In the genomic region with DNA sequence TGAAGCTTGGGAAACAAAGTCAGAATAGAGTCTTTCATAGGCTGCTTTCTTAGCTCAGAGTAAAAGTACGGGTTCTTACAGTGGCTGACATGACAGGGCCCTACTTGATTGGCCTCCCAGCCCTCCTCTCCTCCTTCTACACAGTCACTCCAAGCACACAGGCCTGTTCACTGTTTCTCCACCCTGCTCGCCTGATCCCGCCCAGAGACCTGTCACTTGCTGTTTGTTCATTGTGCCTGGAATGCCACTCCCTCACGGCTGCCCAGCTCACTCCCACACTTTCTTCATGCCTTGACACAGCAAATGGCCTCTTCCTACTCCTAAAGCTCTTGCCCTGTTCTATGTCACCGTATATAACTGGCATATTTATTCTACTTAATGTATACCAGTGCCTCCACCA, we compare ENCODE assay signal across 15 cellular contexts.
DNase-seq lines count a peak whose midpoint lies in the region; ATAC-seq, FAIRE-seq and TF ChIP-seq lines count a peak whose summit lies in the region.
"Had no signal": no experiment of that assay in that cellular context is flagged by ENCODE, and none has a peak within 500 bp of the region (broad histone marks: within the 10 kb centered on the region; RNA-seq: fewer than 3 reads in every experiment).

No MANE protein-coding gene starts in this region.

- no peak overlapping the region for H3K4me3 ChIP-seq in IMR-90 (ENCODE audit: insufficient read depth, low read depth, low read length)
- H3K4me3 ChIP-seq in astrocyte (ENCODE audit: insufficient read depth, low read depth, low read length), result no peak overlapping the region
- H3K4me3 ChIP-seq in HepG2 (replicated peaks in 1 of 3; ENCODE audit: insufficient read depth in 1 of 3, low read depth in 2 of 3, low read length in 3 of 3), result no peak overlapping the region
- H3K4me3 ChIP-seq in stomach, result no peak overlapping the region
- H3K4me3 ChIP-seq in kidney (ENCODE audit: low read length in 2 of 2), result no peak overlapping the region
- H3K4me3 ChIP-seq: right atrium auricular region had no signal

- H4K5ac ChIP-seq in IMR-90 (ENCODE audit: low read depth, low read length), result no peak overlapping the region

- TF ChIP-seq CTCF in IMR-90 (conservative IDR thresholded peaks at IDR 0.05; ENCODE audit: low read depth, low read length) (no peak), astrocyte (IDR thresholded peaks at IDR 0.05; ENCODE audit: insufficient read depth, low read depth, low read length) (no peak), HepG2 (CRISPR knock-in tag; IDR thresholded peaks at IDR 0.05) (no peak), stomach (IDR thresholded peaks at IDR 0.05) (no peak), kidney (IDR thresholded peaks at IDR 0.05; ENCODE audit: borderline replicate concordance, extremely low read depth, insufficient read depth) (no peak)

- H3K27ac ChIP-seq in IMR-90 (ENCODE audit: insufficient read depth, low read length) (no peak overlapping the region), astrocyte (ENCODE audit: low read depth, low read length) (no peak overlapping the region), HepG2 (ENCODE audit: extremely low read length, insufficient read depth, low read length) (peak overlapping the region; percentile 9), stomach (peak overlapping the region in 1 of 5 donors; percentile 20), kidney (ENCODE audit: low read depth in 2 of 2, low read length in 2 of 2) (no peak overlapping the region)
- H3K27ac ChIP-seq: right atrium auricular region had no signal

- DNase-seq in IMR-90, result no peak
- no peak for DNase-seq in astrocyte (ENCODE audit: low read depth)
- DNase-seq in HepG2 (ENCODE audit: low spot score), result peak; percentile 77
- DNase-seq in stomach, result peak; percentile 63
- DNase-seq in SKM-1 (lab: John Stamatoyannopoulos, UW; ENCODE audit: unreplicated experiment), result no peak
- no peak for DNase-seq in kidney
- no peak for DNase-seq in amniotic stem cell (lab: John Stamatoyannopoulos, UW)
- DNase-seq in activated naive CD4-positive, alpha-beta T cell treated with anti-CD3 and anti-CD28 coated beads for 36 hours, result no peak
- DNase-seq: activated CD4-positive, alpha-beta T cell treated with anti-CD3 and anti-CD28 coated beads for 1 hour; activated effector memory CD4-positive, alpha-beta T cell treated with anti-CD3 and anti-CD28 coated beads, Interleukin-2, amount 50 U/mL, for 16 hours; DMS79; NCI-H2081; OCI-M1 had no signal

- TF ChIP-seq EP300 in HepG2 (IDR thresholded peaks at IDR 0.05; ENCODE audit: low read depth in 2 of 2, low read length in 2 of 2) (no peak), HepG2 (CRISPR knock-in tag; IDR thresholded peaks at IDR 0.05; ENCODE audit: borderline replicate concordance) (no peak), stomach (IDR thresholded peaks at IDR 0.05) (no peak)

- no peaks in the 10 kb centered on the region; the same call in 1 of the 2 replicates for H3K36me3 ChIP-seq in IMR-90 (ENCODE audit: control insufficient read depth, insufficient read depth, low read length)
- no peaks in the 10 kb centered on the region for H3K36me3 ChIP-seq in astrocyte (ENCODE audit: insufficient read depth, low read length)
- H3K36me3 ChIP-seq in HepG2 (replicated peaks in 1 of 2; ENCODE audit: control insufficient read depth in 1 of 2, insufficient read depth in 2 of 2, low read length in 2 of 2), result peaks cover 7 to 27% of the 10 kb centered on the region in 2 experiments
- no peaks in the 10 kb centered on the region for H3K36me3 ChIP-seq in stomach
- no peaks in the 10 kb centered on the region for H3K36me3 ChIP-seq in kidney (ENCODE audit: control insufficient read depth in 1 of 2, insufficient read depth in 2 of 2, low read length in 2 of 2)
- H3K36me3 ChIP-seq: right atrium auricular region had no signal

- no peak overlapping the region for H2BK15ac ChIP-seq in IMR-90 (ENCODE audit: low read depth, low read length)

- FAIRE-seq in astrocyte (lab: Jason Lieb, UNC) (no peak), HepG2 (lab: Jason Lieb, UNC) (peak; percentile 42), kidney (lab: Jason Lieb, UNC) (no peak)

- TF ChIP-seq RAD21 in IMR-90 (IDR thresholded peaks at IDR 0.05; ENCODE audit: low read length), result no peak
- no peak for TF ChIP-seq RAD21 in HepG2 (CRISPR knock-in tag; IDR thresholded peaks at IDR 0.05)

- no peak overlapping the region for H2BK20ac ChIP-seq in IMR-90 (ENCODE audit: low read depth, low read length)

- no peak overlapping the region for H3K56ac ChIP-seq in IMR-90 (ENCODE audit: extremely low read depth, insufficient read depth, low read length)

- POLR2A ChIA-PET in IMR-90 (lab: Charles Lee; ENCODE audit: unreplicated experiment), result no interaction called here
- POLR2A ChIA-PET in HepG2 (lab: Yijun Ruan, JAX), result no interaction called here

- peaks cover 22% of the 10 kb centered on the region for H3K4me1 ChIP-seq in IMR-90 (ENCODE audit: control insufficient read depth, insufficient read depth, low read length)
- H3K4me1 ChIP-seq in astrocyte (ENCODE audit: insufficient read depth, low read length), result peaks cover 44% of the 10 kb centered on the region
- H3K4me1 ChIP-seq in HepG2 (ENCODE audit: insufficient read depth, low read length), result peaks cover 68% of the 10 kb centered on the region
- H3K4me1 ChIP-seq in stomach, result peaks cover 19 to 57% (median 40%) of the 10 kb centered on the region in 4 donors
- peaks cover 2 to 13% of the 10 kb centered on the region in 2 donors for H3K4me1 ChIP-seq in kidney (ENCODE audit: control insufficient read depth in 1 of 2, insufficient read depth in 1 of 2, low read depth in 1 of 2, low read length in 2 of 2)

- CTCF ChIA-PET in IMR-90 (lab: Yijun Ruan, JAX) (no interaction called here), HepG2 (lab: Yijun Ruan, JAX; ENCODE audit: low intra/inter-chr PET ratio, low total read pairs) (no interaction called here)
- CTCF ChIA-PET in activated naive CD4-positive, alpha-beta T cell treated with anti-CD3 and anti-CD28 coated beads for 36 hours (lab: Charles Lee), result no interaction called here

- no peak overlapping the region for H4K8ac ChIP-seq in IMR-90 (ENCODE audit: low read depth in 2 of 2, low read length in 2 of 2)

- H3K27ac Mint-ChIP-seq in astrocyte (ENCODE audit: unreplicated experiment), result peak overlapping the region; percentile 13
- H3K27ac Mint-ChIP-seq in activated naive CD4-positive, alpha-beta T cell treated with anti-CD3 and anti-CD28 coated beads for 36 hours, result no peak overlapping the region
- H3K27ac Mint-ChIP-seq: dendritic cell treated with granulocyte-macrophage colony-stimulating factor and Interleukin-4, amounts not matched to agents 40 ng/mL and 50 ng/mL, for 4 days had no signal

- peak overlapping the region; percentile 8 for H3K14ac ChIP-seq in IMR-90 (replicated peaks; ENCODE audit: low read depth, low read length)

- intact Hi-C loops in IMR-90 (cut with micrococcal nuclease), result no loop called here
- intact Hi-C loops in HepG2 (cut with micrococcal nuclease; ENCODE audit: unreplicated experiment), result loop anchor here (2.0 kb wide), 1 partner anchor 36 kb away; no protein-coding TSS in a partner anchor
- intact Hi-C loops in stomach (cut with DNase I; ENCODE audit: low total_unique reads), result no loop called here
- intact Hi-C loops in kidney (cut with DNase I), result no loop called here
- intact Hi-C loops in activated naive CD4-positive, alpha-beta T cell treated with anti-CD3 and anti-CD28 coated beads for 36 hours (cut with micrococcal nuclease), result no loop called here

- H3K4me2 ChIP-seq in IMR-90 (ENCODE audit: low read depth, low read length) (no peak overlapping the region), astrocyte (ENCODE audit: low read length) (no peak overlapping the region), HepG2 (ENCODE audit: low read depth, low read length) (0 out of 2 replicates have a peak overlapping the region, but pooled peaks have one; percentile 4)

- H3K4me1 Mint-ChIP-seq in astrocyte (ENCODE audit: low read depth, unreplicated experiment), result peaks cover 49% of the 10 kb centered on the region
- H3K4me1 Mint-ChIP-seq in activated naive CD4-positive, alpha-beta T cell treated with anti-CD3 and anti-CD28 coated beads for 36 hours (ENCODE audit: low read depth), result peaks cover 66% of the 10 kb centered on the region

- no peak overlapping the region for H4K91ac ChIP-seq in IMR-90 (ENCODE audit: insufficient read depth, low read depth, low read length)

- H3K27me3 ChIP-seq in IMR-90 (ENCODE audit: control insufficient read depth, insufficient read depth, low read length), result no peaks in the 10 kb centered on the region
- no peaks in the 10 kb centered on the region for H3K27me3 ChIP-seq in astrocyte (ENCODE audit: insufficient read depth, low read length)
- no peaks in the 10 kb centered on the region for H3K27me3 ChIP-seq in HepG2 (ENCODE audit: control insufficient read depth in 1 of 2, insufficient read depth in 2 of 2, low read length in 2 of 2)
- H3K27me3 ChIP-seq in stomach, result no peaks in the 10 kb centered on the region
- H3K27me3 ChIP-seq: right atrium auricular region had no signal

- peak overlapping the region; percentile 27 for H2AK5ac ChIP-seq in IMR-90 (ENCODE audit: low read depth, low read length)

- H2AK9ac ChIP-seq in IMR-90 (replicated peaks; ENCODE audit: low read depth, low read length, poor library complexity), result no peak overlapping the region

- H2BK5ac ChIP-seq in IMR-90 (ENCODE audit: low read depth, low read length, poor library complexity, severe bottlenecking), result no peak overlapping the region

- no peak for ATAC-seq in IMR-90 (ENCODE audit: low read depth)
- ATAC-seq in HepG2, result peak; percentile 77

- 92% methylated on average over 4 of the region's 5 CpGs; no CpG with 5 or more reads in 1 of the 2 experiments for WGBS in IMR-90 (ENCODE audit: extremely low coverage in 2 of 2, insufficient read length in 1 of 2), 2 experiments
- 76% methylated on average over 5 of the region's 5 CpGs for WGBS in HepG2 (ENCODE audit: low lambda C conversion rate)
- 32 to 63% (median 59%) methylated on average over 5 of the region's 5 CpGs for WGBS in stomach, 5 donors

- peaks cover 34% of the 10 kb centered on the region for H3K9me1 ChIP-seq in IMR-90 (ENCODE audit: insufficient read depth, low read length)

- H3K79me1 ChIP-seq in IMR-90 (ENCODE audit: low read depth in 1 of 2, low read length in 2 of 2), result peaks cover 37 to 80% of the 10 kb centered on the region in 2 experiments

- in situ Hi-C loops in IMR-90 (cut with MboI; ENCODE audit: low sequenced_read_pairs), result no loop called here
- in situ Hi-C loops in HepG2 (cut with HindIII; ENCODE audit: extremely low pct_ligation_motif_present, low pct_unique_long_range_greater_than_20kb), result no loop called here

- peaks cover 91% of the 10 kb centered on the region for H3K79me2 ChIP-seq in astrocyte (ENCODE audit: insufficient read depth, low read length)
- peaks cover 96% of the 10 kb centered on the region for H3K79me2 ChIP-seq in HepG2 (ENCODE audit: insufficient read depth, low read length)

- H3K9me3 ChIP-seq in IMR-90 (ENCODE audit: control insufficient read depth, insufficient read depth, low read length) (no peaks in the 10 kb centered on the region), astrocyte (ENCODE audit: insufficient read depth, low read depth, low read length) (no peaks in the 10 kb centered on the region), HepG2 (ENCODE audit: low read length) (no peaks in the 10 kb centered on the region), stomach (no peaks in the 10 kb centered on the region), kidney (ENCODE audit: control insufficient read depth in 1 of 2, low read length in 2 of 2) (no peaks in the 10 kb centered on the region)
- H3K9me3 ChIP-seq: right atrium auricular region had no signal

- H3K18ac ChIP-seq in IMR-90 (ENCODE audit: low read depth, low read length), result no peak overlapping the region

- H3K23ac ChIP-seq in IMR-90 (ENCODE audit: low read depth, low read length), result no peak overlapping the region

- H3K9ac ChIP-seq in IMR-90 (ENCODE audit: low read depth, low read length) (no peak overlapping the region), astrocyte (ENCODE audit: low read length) (no peak overlapping the region), HepG2 (ENCODE audit: insufficient read depth, low read depth, low read length) (no peak overlapping the region), kidney (ENCODE audit: low read length in 2 of 2) (no peak overlapping the region)

- H4K20me1 ChIP-seq in IMR-90 (ENCODE audit: insufficient read depth, low read length) (peaks cover 79% of the 10 kb centered on the region), astrocyte (ENCODE audit: insufficient read depth, low read length) (peaks cover 83% of the 10 kb centered on the region), HepG2 (ENCODE audit: insufficient read depth, low read length) (peaks cover 72% of the 10 kb centered on the region)

- H2AFZ ChIP-seq in IMR-90 (replicated peaks; ENCODE audit: low read length, poor library complexity), result no peak overlapping the region
- no peak overlapping the region for H2AFZ ChIP-seq in astrocyte (ENCODE audit: low read depth, low read length)
- H2AFZ ChIP-seq in HepG2 (ENCODE audit: low read length), result no peak overlapping the region

- H3K4me3 Mint-ChIP-seq in astrocyte (ENCODE audit: unreplicated experiment), result peak overlapping the region; percentile 61
- H3K4me3 Mint-ChIP-seq in activated naive CD4-positive, alpha-beta T cell treated with anti-CD3 and anti-CD28 coated beads for 36 hours, result no peak overlapping the region
- H3K4me3 Mint-ChIP-seq: dendritic cell treated with granulocyte-macrophage colony-stimulating factor and Interleukin-4, amounts not matched to agents 40 ng/mL and 50 ng/mL, for 4 days had no signal

- dilution Hi-C loops in IMR-90 (cut with HindIII; ENCODE audit: low sequenced_read_pairs, unreplicated experiment), result no loop called here

- H3K27me3 Mint-ChIP-seq in astrocyte (ENCODE audit: low read depth, unreplicated experiment), result no peaks in the 10 kb centered on the region
- H3K27me3 Mint-ChIP-seq in activated naive CD4-positive, alpha-beta T cell treated with anti-CD3 and anti-CD28 coated beads for 36 hours (ENCODE audit: low read depth), result no peaks in the 10 kb centered on the region
- H3K27me3 Mint-ChIP-seq: dendritic cell treated with granulocyte-macrophage colony-stimulating factor and Interleukin-4, amounts not matched to agents 40 ng/mL and 50 ng/mL, for 4 days had no signal

- H3K4ac ChIP-seq in IMR-90 (ENCODE audit: low read depth, low read length), result no peak overlapping the region

- H3K36me3 Mint-ChIP-seq in astrocyte (ENCODE audit: low read depth, unreplicated experiment), result peaks cover 10% of the 10 kb centered on the region
- H3K36me3 Mint-ChIP-seq in activated naive CD4-positive, alpha-beta T cell treated with anti-CD3 and anti-CD28 coated beads for 36 hours (ENCODE audit: low read depth), result peaks cover 6% of the 10 kb centered on the region

- H3K9me3 Mint-ChIP-seq in astrocyte (ENCODE audit: unreplicated experiment), result no peaks in the 10 kb centered on the region
- H3K9me3 Mint-ChIP-seq in activated naive CD4-positive, alpha-beta T cell treated with anti-CD3 and anti-CD28 coated beads for 36 hours, result no peaks in the 10 kb centered on the region
- H3K9me3 Mint-ChIP-seq: dendritic cell treated with granulocyte-macrophage colony-stimulating factor and Interleukin-4, amounts not matched to agents 40 ng/mL and 50 ng/mL, for 4 days had no signal

- TF ChIP-seq POLR2A in IMR-90 (IDR thresholded peaks at IDR 0.05; ENCODE audit: low read depth, low read length) (no peak), HepG2 (IDR thresholded peaks at IDR 0.05; ENCODE audit: insufficient read depth in 1 of 2, low read depth in 2 of 2, low read length in 2 of 2) (no peak), stomach (IDR thresholded peaks at IDR 0.05) (no peak)

- no peak overlapping the region for H2BK120ac ChIP-seq in IMR-90 (ENCODE audit: low read depth, low read length)

- BruUV-seq in IMR-90 (replicated peaks; lab: Mats Ljungman, UMichigan) (no TSS peak), HepG2 (replicated peaks; lab: Mats Ljungman, UMichigan) (no TSS peak)

Comparison
In these comparisons a context has a peak if more than half of its experiments do, and no peak if none do; other contexts are left out.
1. DNase-seq: peak in HepG2 (single experiment) and stomach (single experiment); none in IMR-90 (single experiment), astrocyte (single experiment), SKM-1 (single experiment), kidney (single experiment), amniotic stem cell (single experiment) and activated naive CD4-positive, alpha-beta T cell treated with anti-CD3 and anti-CD28 coated beads for 36 hours (single experiment).